In genomic region chr6:169221264-169221663, GRCh38 we compare ENCODE assay signal across 2 cellular contexts.
TF ChIP-seq lines count a peak whose summit lies in the region.

No MANE protein-coding gene starts in this region.

TF ChIP-seq in SK-N-SH treated with all-trans-retinoic acid at 6 μM for 48 hours, 23 proteins besides CTCF, POLR2A, EP300 and RAD21 (continued from another document):
- TF ChIP-seq, protein P1, sequence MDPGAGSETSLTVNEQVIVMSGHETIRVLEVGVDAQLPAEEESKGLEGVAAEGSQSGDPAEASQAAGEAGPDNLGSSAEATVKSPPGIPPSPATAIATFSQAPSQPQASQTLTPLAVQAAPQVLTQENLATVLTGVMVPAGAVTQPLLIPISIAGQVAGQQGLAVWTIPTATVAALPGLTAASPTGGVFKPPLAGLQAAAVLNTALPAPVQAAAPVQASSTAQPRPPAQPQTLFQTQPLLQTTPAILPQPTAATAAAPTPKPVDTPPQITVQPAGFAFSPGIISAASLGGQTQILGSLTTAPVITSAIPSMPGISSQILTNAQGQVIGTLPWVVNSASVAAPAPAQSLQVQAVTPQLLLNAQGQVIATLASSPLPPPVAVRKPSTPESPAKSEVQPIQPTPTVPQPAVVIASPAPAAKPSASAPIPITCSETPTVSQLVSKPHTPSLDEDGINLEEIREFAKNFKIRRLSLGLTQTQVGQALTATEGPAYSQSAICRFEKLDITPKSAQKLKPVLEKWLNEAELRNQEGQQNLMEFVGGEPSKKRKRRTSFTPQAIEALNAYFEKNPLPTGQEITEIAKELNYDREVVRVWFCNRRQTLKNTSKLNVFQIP (CRISPR knock-in tag; IDR thresholded peaks at IDR 0.05; ENCODE audit: borderline replicate concordance, low read depth), result no peak
- TF ChIP-seq TOX (CRISPR knock-in tag; IDR thresholded peaks at IDR 0.05; ENCODE audit: borderline replicate concordance), result no peak
- TF ChIP-seq, protein P2, sequence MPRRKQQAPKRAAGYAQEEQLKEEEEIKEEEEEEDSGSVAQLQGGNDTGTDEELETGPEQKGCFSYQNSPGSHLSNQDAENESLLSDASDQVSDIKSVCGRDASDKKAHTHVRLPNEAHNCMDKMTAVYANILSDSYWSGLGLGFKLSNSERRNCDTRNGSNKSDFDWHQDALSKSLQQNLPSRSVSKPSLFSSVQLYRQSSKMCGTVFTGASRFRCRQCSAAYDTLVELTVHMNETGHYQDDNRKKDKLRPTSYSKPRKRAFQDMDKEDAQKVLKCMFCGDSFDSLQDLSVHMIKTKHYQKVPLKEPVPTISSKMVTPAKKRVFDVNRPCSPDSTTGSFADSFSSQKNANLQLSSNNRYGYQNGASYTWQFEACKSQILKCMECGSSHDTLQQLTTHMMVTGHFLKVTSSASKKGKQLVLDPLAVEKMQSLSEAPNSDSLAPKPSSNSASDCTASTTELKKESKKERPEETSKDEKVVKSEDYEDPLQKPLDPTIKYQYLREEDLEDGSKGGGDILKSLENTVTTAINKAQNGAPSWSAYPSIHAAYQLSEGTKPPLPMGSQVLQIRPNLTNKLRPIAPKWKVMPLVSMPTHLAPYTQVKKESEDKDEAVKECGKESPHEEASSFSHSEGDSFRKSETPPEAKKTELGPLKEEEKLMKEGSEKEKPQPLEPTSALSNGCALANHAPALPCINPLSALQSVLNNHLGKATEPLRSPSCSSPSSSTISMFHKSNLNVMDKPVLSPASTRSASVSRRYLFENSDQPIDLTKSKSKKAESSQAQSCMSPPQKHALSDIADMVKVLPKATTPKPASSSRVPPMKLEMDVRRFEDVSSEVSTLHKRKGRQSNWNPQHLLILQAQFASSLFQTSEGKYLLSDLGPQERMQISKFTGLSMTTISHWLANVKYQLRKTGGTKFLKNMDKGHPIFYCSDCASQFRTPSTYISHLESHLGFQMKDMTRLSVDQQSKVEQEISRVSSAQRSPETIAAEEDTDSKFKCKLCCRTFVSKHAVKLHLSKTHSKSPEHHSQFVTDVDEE (CRISPR knock-in tag; IDR thresholded peaks at IDR 0.05), result no peak
- TF ChIP-seq ARNTL (CRISPR knock-in tag; IDR thresholded peaks at IDR 0.05; ENCODE audit: borderline replicate concordance, low read depth), result no peak
- TF ChIP-seq ISL1 (CRISPR knock-in tag; IDR thresholded peaks at IDR 0.05), result no peak
- no peak for TF ChIP-seq BACH2 (CRISPR knock-in tag; IDR thresholded peaks at IDR 0.05; ENCODE audit: borderline replicate concordance)
- no peak for TF ChIP-seq GLIS3 (CRISPR knock-in tag; IDR thresholded peaks at IDR 0.05)
- no peak for TF ChIP-seq CSDC2 (CRISPR knock-in tag; IDR thresholded peaks at IDR 0.05)
- TF ChIP-seq TCF4 (CRISPR knock-in tag; IDR thresholded peaks at IDR 0.05; ENCODE audit: borderline replicate concordance), result no peak
- no peak for TF ChIP-seq PATZ1 (CRISPR knock-in tag; IDR thresholded peaks at IDR 0.05; ENCODE audit: borderline replicate concordance)
- TF ChIP-seq, protein P3, sequence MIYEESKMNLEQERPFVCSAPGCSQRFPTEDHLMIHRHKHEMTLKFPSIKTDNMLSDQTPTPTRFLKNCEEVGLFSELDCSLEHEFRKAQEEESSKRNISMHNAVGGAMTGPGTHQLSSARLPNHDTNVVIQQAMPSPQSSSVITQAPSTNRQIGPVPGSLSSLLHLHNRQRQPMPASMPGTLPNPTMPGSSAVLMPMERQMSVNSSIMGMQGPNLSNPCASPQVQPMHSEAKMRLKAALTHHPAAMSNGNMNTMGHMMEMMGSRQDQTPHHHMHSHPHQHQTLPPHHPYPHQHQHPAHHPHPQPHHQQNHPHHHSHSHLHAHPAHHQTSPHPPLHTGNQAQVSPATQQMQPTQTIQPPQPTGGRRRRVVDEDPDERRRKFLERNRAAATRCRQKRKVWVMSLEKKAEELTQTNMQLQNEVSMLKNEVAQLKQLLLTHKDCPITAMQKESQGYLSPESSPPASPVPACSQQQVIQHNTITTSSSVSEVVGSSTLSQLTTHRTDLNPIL (CRISPR knock-in tag; IDR thresholded peaks at IDR 0.05; ENCODE audit: low read depth), result no peak
- TF ChIP-seq PPARA (CRISPR knock-in tag; IDR thresholded peaks at IDR 0.05; ENCODE audit: borderline replicate concordance), result no peak

TF ChIP-seq in HCT116, 20 proteins besides CTCF, POLR2A, EP300 and RAD21 (continued from another document):
- TF ChIP-seq REST (IDR thresholded peaks at IDR 0.05; ENCODE audit: low read depth), result no peak
